ENCODE assay signal across 18 cellular contexts in genomic region chr17:81337449-81337848, GRCh38. TPM values are rescaled to one million over a fixed set of nuclear protein-coding genes. Genes with fewer than 3 reads are reported as not detected.
A peak's percentile ranks its signal among the peaks of the same experiment; 100 is the strongest.
DNase-seq lines count a peak whose midpoint lies in the region; ATAC-seq, FAIRE-seq and TF ChIP-seq lines count a peak whose summit lies in the region.
"Had no signal": no experiment of that assay in that cellular context is flagged by ENCODE, and none has a peak within 500 bp of the region (broad histone marks: within the 10 kb centered on the region; RNA-seq: fewer than 3 reads in every experiment).

No MANE protein-coding gene starts in this region.

- intact Hi-C loops in HepG2 (cut with micrococcal nuclease; ENCODE audit: unreplicated experiment) = no loop called here
- intact Hi-C loops in stomach (cut with DNase I; ENCODE audit: low total_unique reads) = loop anchor here (5.0 kb wide), 1 partner anchor 70 kb away; no protein-coding TSS in a partner anchor

- POLR2A ChIA-PET in HepG2 (lab: Yijun Ruan, JAX) = no interaction called here

- FAIRE-seq in HepG2 (lab: Jason Lieb, UNC) = no peak
- FAIRE-seq: H54 had no signal

- no TSS peak for BruUV-seq in HepG2 (replicated peaks; lab: Mats Ljungman, UMichigan)

- H3K79me2 ChIP-seq in HepG2 (ENCODE audit: insufficient read depth, low read length) = peaks cover 4% of the 10 kb centered on the region

- H3K36me3 ChIP-seq in HepG2 (replicated peaks in 1 of 2; ENCODE audit: control insufficient read depth in 1 of 2, insufficient read depth in 2 of 2, low read length in 2 of 2) = no peaks in the 10 kb centered on the region
- H3K36me3 ChIP-seq in stomach = no peaks in the 10 kb centered on the region

- no peaks in the 10 kb centered on the region for H3K9me3 Mint-ChIP-seq in progenitor cell of endocrine pancreas (ENCODE audit: low read depth)
- H3K9me3 Mint-ChIP-seq: naive thymus-derived CD4-positive, alpha-beta T cell; T-helper 1 cell treated with Interleukin-12 subunit alpha and Interleukin-12 subunit beta and Interleukin-4 antibody, amounts not matched to agents 30 μg/mL and 1 μg/mL, for 36 hours had no signal

- peaks cover 87% of the 10 kb centered on the region for H3K4me1 ChIP-seq in HepG2 (ENCODE audit: insufficient read depth, low read length)
- H3K4me1 ChIP-seq in stomach = peaks cover 53 to 78% (median 67%) of the 10 kb centered on the region in 4 donors

- TF ChIP-seq RAD21 in HepG2 (CRISPR knock-in tag; IDR thresholded peaks at IDR 0.05) = no peak

- peaks cover 49% of the 10 kb centered on the region for H3K4me1 Mint-ChIP-seq in progenitor cell of endocrine pancreas (ENCODE audit: low read depth)

- no peak overlapping the region for H3K4me3 ChIP-seq in HepG2 (replicated peaks in 1 of 3; ENCODE audit: insufficient read depth in 1 of 3, low read depth in 2 of 3, low read length in 3 of 3)
- H3K4me3 ChIP-seq in stomach = no peak overlapping the region
- H3K4me3 ChIP-seq: skin epidermis had no signal

- H3K27ac ChIP-seq in HepG2 (ENCODE audit: extremely low read length, insufficient read depth, low read length) = no peak overlapping the region
- peak overlapping the region in 4 of 5 donors; percentile 22 to 98 (median 97) for H3K27ac ChIP-seq in stomach
- H3K27ac ChIP-seq: skin epidermis had no signal

- CTCF ChIA-PET in HepG2 (lab: Yijun Ruan, JAX; ENCODE audit: low intra/inter-chr PET ratio, low total read pairs) = no interaction called here

- no peak overlapping the region for H3K4me3 Mint-ChIP-seq in progenitor cell of endocrine pancreas (ENCODE audit: low read depth)
- H3K4me3 Mint-ChIP-seq: naive thymus-derived CD4-positive, alpha-beta T cell; T-helper 1 cell treated with Interleukin-12 subunit alpha and Interleukin-12 subunit beta and Interleukin-4 antibody, amounts not matched to agents 30 μg/mL and 1 μg/mL, for 36 hours had no signal

- TF ChIP-seq CTCF in HepG2 (CRISPR knock-in tag; IDR thresholded peaks at IDR 0.05) = no peak
- TF ChIP-seq CTCF in stomach (IDR thresholded peaks at IDR 0.05) = no peak
- TF ChIP-seq CTCF in progenitor cell of endocrine pancreas (IDR thresholded peaks at IDR 0.05; ENCODE audit: unreplicated experiment) = no peak

- no peak for ATAC-seq in HepG2
- ATAC-seq in HG03565 (IDR thresholded peaks at IDR 0.05; ENCODE audit: unreplicated experiment) = no peak
- ATAC-seq: naive thymus-derived CD4-positive, alpha-beta T cell had no signal

- H3K4me2 ChIP-seq in HepG2 (ENCODE audit: low read depth, low read length) = peak overlapping the region; percentile 1; the same call in 1 of the 2 replicates

- H3K27ac Mint-ChIP-seq in progenitor cell of endocrine pancreas = no peak overlapping the region
- H3K27ac Mint-ChIP-seq: naive thymus-derived CD4-positive, alpha-beta T cell; T-helper 1 cell treated with Interleukin-12 subunit alpha and Interleukin-12 subunit beta and Interleukin-4 antibody, amounts not matched to agents 30 μg/mL and 1 μg/mL, for 36 hours had no signal

- TF ChIP-seq EP300 in HepG2 (IDR thresholded peaks at IDR 0.05; ENCODE audit: low read depth in 2 of 2, low read length in 2 of 2) (no peak), HepG2 (CRISPR knock-in tag; IDR thresholded peaks at IDR 0.05; ENCODE audit: borderline replicate concordance) (no peak), stomach (IDR thresholded peaks at IDR 0.05) (no peak)

- peaks cover 3% of the 10 kb centered on the region for H3K36me3 Mint-ChIP-seq in progenitor cell of endocrine pancreas (ENCODE audit: insufficient read depth)

- H2AFZ ChIP-seq in HepG2 (ENCODE audit: low read length) = no peak overlapping the region

- H3K9ac ChIP-seq in HepG2 (ENCODE audit: insufficient read depth, low read depth, low read length) = no peak overlapping the region

- in situ Hi-C loops in HepG2 (cut with HindIII; ENCODE audit: extremely low pct_ligation_motif_present, low pct_unique_long_range_greater_than_20kb) = no loop called here

- H3K27me3 ChIP-seq in HepG2 (ENCODE audit: control insufficient read depth in 1 of 2, insufficient read depth in 2 of 2, low read length in 2 of 2) (peaks cover 14 to 44% of the 10 kb centered on the region in 2 experiments; a peak in 4 of 5 replicates), stomach (peaks cover 0 to 32% (median 12%) of the 10 kb centered on the region in 3 donors)

- 16% methylated on average over 12 of the region's 14 CpGs for WGBS in HepG2 (ENCODE audit: low lambda C conversion rate)
- 22 to 35% (median 30%) methylated on average over 13 to 14 of the region's 14 CpGs for WGBS in stomach, 5 donors

- H4K20me1 ChIP-seq in HepG2 (ENCODE audit: insufficient read depth, low read length) = no peaks in the 10 kb centered on the region

- no peaks in the 10 kb centered on the region for H3K9me3 ChIP-seq in HepG2 (ENCODE audit: low read length)
- H3K9me3 ChIP-seq in stomach = no peaks in the 10 kb centered on the region
- H3K9me3 ChIP-seq: Caco-2 had no signal

- H3K27me3 Mint-ChIP-seq in progenitor cell of endocrine pancreas = peaks cover 4% of the 10 kb centered on the region

- DNase-seq in NCI-H1105 treated with DMSO at 0.1 percent for 48 hours (lab: John Stamatoyannopoulos, UW) (peak; percentile 11), NCI-H1105 (lab: John Stamatoyannopoulos, UW) (no peak), SK-N-DZ (ENCODE audit: low spot score) (peak; percentile 30), HepG2 (ENCODE audit: low spot score) (no peak), stomach (peak; percentile 81), GOT3 (lab: John Stamatoyannopoulos, UW) (no peak), progenitor cell of endocrine pancreas (ENCODE audit: low spot score, unreplicated experiment) (no peak)
- DNase-seq: activated CD4-positive, alpha-beta T cell treated with anti-CD3 and anti-CD28 coated beads for 4 hours; activated T-cell treated with anti-CD3 and anti-CD28 coated beads, Interleukin-2, amount 50 U/mL, for 48 hours; anterior cingulate cortex; Caco-2; Karpas-422; naive thymus-derived CD4-positive, alpha-beta T cell; NCI-H2029 had no signal

- TF ChIP-seq POLR2A in HepG2 (IDR thresholded peaks at IDR 0.05; ENCODE audit: insufficient read depth in 1 of 2, low read depth in 2 of 2, low read length in 2 of 2) (no peak), stomach (IDR thresholded peaks at IDR 0.05) (no peak)

RNA-seq across cellular contexts. Expression of gene SLC38A10, which starts 42.3 kb away (rescaled TPM):
- polyA plus RNA-seq in SK-N-DZ (2014; cell fraction: cytosol; rRNA removed) = 37.0 and 51.8 TPM in 2 replicates
- polyA plus RNA-seq in SK-N-DZ (2014; cell fraction: nucleus; rRNA removed) = 68.3 and 105 TPM in 2 replicates
- 23.0 and 55.8 TPM in 2 replicates for total RNA-seq in HepG2 (2016; rRNA removed; fragmentation: Illumina TruSeq; extraction: Trizol)
- 18.5 and 23.3 TPM in 2 replicates for total RNA-seq in HepG2 (2016; cell fraction: cytosol; rRNA removed; fragmentation: Illumina TruSeq; extraction: Trizol; ENCODE audit: low read depth)
- total RNA-seq in HepG2 (2016; cell fraction: insoluble cytoplasmic fraction; rRNA removed; fragmentation: Illumina TruSeq; extraction: Trizol) = 19.1 and 55.8 TPM in 2 replicates
- 18.8 and 20.0 TPM in 2 replicates for total RNA-seq in HepG2 (2016; cell fraction: membrane; rRNA removed; fragmentation: Illumina TruSeq; extraction: Trizol)
- total RNA-seq in HepG2 (2016; cell fraction: nucleus; rRNA removed; fragmentation: Illumina TruSeq; extraction: Trizol) = 52.6 and 64.0 TPM in 2 replicates
- polyA plus RNA-seq in HepG2 (2011; rRNA removed) = 23.4 and 33.6 TPM in 2 replicates
- 20.1 and 34.6 TPM in 2 replicates for polyA plus RNA-seq in HepG2 (2011; cell fraction: cytosol; rRNA removed)
- 63.4 and 88.4 TPM in 2 replicates for polyA plus RNA-seq in HepG2 (2011; cell fraction: nucleus; rRNA removed)
- polyA plus RNA-seq in HepG2 (2012) = 22.8 and 28.0 TPM in 2 replicates
- 5.7 and 7.1 TPM in 2 replicates for polyA plus RNA-seq in HepG2 (2016; cell fraction: cytosol; fragmentation: Illumina TruSeq; extraction: Trizol; ENCODE audit: low read depth)
- polyA plus RNA-seq in HepG2 (2016; cell fraction: insoluble cytoplasmic fraction; fragmentation: Illumina TruSeq; extraction: Trizol; ENCODE audit: low read depth) = 19.7 and 23.4 TPM in 2 replicates
- 10.4 and 11.4 TPM in 2 replicates for polyA plus RNA-seq in HepG2 (2016; cell fraction: membrane; fragmentation: Illumina TruSeq; extraction: Trizol; ENCODE audit: low read depth)
- 123 and 129 TPM in 2 replicates for polyA plus RNA-seq in HepG2 (2016; cell fraction: nucleus; fragmentation: Illumina TruSeq; extraction: Trizol; ENCODE audit: insufficient read depth, low read depth)
- polyA minus RNA-seq in HepG2 (2011; rRNA and poly(A)+ RNA removed; ENCODE audit: low replicate concordance) = 53.9 and 165 TPM in 2 replicates
- 62.7 and 77.3 TPM in 2 replicates for polyA minus RNA-seq in HepG2 (2011; cell fraction: cytosol; rRNA and poly(A)+ RNA removed)
- 25.7 and 27.8 TPM in 2 replicates for polyA minus RNA-seq in HepG2 (2011; cell fraction: nucleus; rRNA and poly(A)+ RNA removed)
- 100 to 1,000 TPM in 2 of 5 donors, 10 to 100 TPM in 3; 27.4 to 140 (median 82.6) TPM for total RNA-seq in stomach
- polyA plus RNA-seq in stomach = 10 to 100 TPM; 18.6 to 78.1 (median 56.4) TPM
- 128 and 130 TPM in 2 replicates for total RNA-seq in progenitor cell of endocrine pancreas

RNA-seq across cellular contexts. Expression of gene BAHCC1, which starts 57.8 kb away (rescaled TPM):
- 6.6 and 15.1 TPM in 2 replicates for polyA plus RNA-seq in SK-N-DZ (2014; cell fraction: cytosol; rRNA removed)
- 33.7 and 55.3 TPM in 2 replicates for polyA plus RNA-seq in SK-N-DZ (2014; cell fraction: nucleus; rRNA removed)
- 0.94 and 1.7 TPM in 2 replicates for total RNA-seq in HepG2 (2016; rRNA removed; fragmentation: Illumina TruSeq; extraction: Trizol)
- total RNA-seq in HepG2 (2016; cell fraction: cytosol; rRNA removed; fragmentation: Illumina TruSeq; extraction: Trizol; ENCODE audit: low read depth) = 1.4 and 1.8 TPM in 2 replicates
- 1.2 and 1.8 TPM in 2 replicates for total RNA-seq in HepG2 (2016; cell fraction: insoluble cytoplasmic fraction; rRNA removed; fragmentation: Illumina TruSeq; extraction: Trizol)
- 1.2 and 1.9 TPM in 2 replicates for total RNA-seq in HepG2 (2016; cell fraction: membrane; rRNA removed; fragmentation: Illumina TruSeq; extraction: Trizol)
- 2.8 and 3.9 TPM in 2 replicates for total RNA-seq in HepG2 (2016; cell fraction: nucleus; rRNA removed; fragmentation: Illumina TruSeq; extraction: Trizol)
- polyA plus RNA-seq in HepG2 (2011; rRNA removed) = 1.4 TPM in 2 replicates
- 0.42 and 0.64 TPM in 2 replicates for polyA plus RNA-seq in HepG2 (2011; cell fraction: cytosol; rRNA removed)
- 15.9 and 22.2 TPM in 2 replicates for polyA plus RNA-seq in HepG2 (2011; cell fraction: nucleus; rRNA removed)
- 1.8 and 2.5 TPM in 2 replicates for polyA plus RNA-seq in HepG2 (2012)
- 1.1 and 1.4 TPM in 2 replicates for polyA plus RNA-seq in HepG2 (2016; cell fraction: cytosol; fragmentation: Illumina TruSeq; extraction: Trizol; ENCODE audit: low read depth)
- 1.3 and 1.9 TPM in 2 replicates for polyA plus RNA-seq in HepG2 (2016; cell fraction: insoluble cytoplasmic fraction; fragmentation: Illumina TruSeq; extraction: Trizol; ENCODE audit: low read depth)
- polyA plus RNA-seq in HepG2 (2016; cell fraction: membrane; fragmentation: Illumina TruSeq; extraction: Trizol; ENCODE audit: low read depth) = 1.9 and 2.3 TPM in 2 replicates
- 9.5 and 11.0 TPM in 2 replicates for polyA plus RNA-seq in HepG2 (2016; cell fraction: nucleus; fragmentation: Illumina TruSeq; extraction: Trizol; ENCODE audit: insufficient read depth, low read depth)
- polyA minus RNA-seq in HepG2 (2011; rRNA and poly(A)+ RNA removed; ENCODE audit: low replicate concordance) = 1.7 and 5.4 TPM in 2 replicates
- polyA minus RNA-seq in HepG2 (2011; cell fraction: cytosol; rRNA and poly(A)+ RNA removed) = 1.1 and 1.9 TPM in 2 replicates
- 5.5 and 5.9 TPM in 2 replicates for polyA minus RNA-seq in HepG2 (2011; cell fraction: nucleus; rRNA and poly(A)+ RNA removed)
- total RNA-seq in stomach = 10 to 100 TPM in 4 of 5 donors, 1 to 10 TPM in 1; 8.6 to 56.2 (median 15.2) TPM
- 1 to 10 TPM; 4.9 to 6.6 (median 5.1) TPM for polyA plus RNA-seq in stomach
- 36.9 and 40.5 TPM in 2 replicates for total RNA-seq in progenitor cell of endocrine pancreas
- polyA plus RNA-seq: naive thymus-derived CD4-positive, alpha-beta T cell had no signal

Comparison
In these comparisons a context has a peak if more than half of its experiments do, and no peak if none do; other contexts are left out.
1. DNase-seq: peak in NCI-H1105 treated with DMSO at 0.1 percent for 48 hours (single experiment), SK-N-DZ (single experiment) and stomach (single experiment); none in NCI-H1105 (single experiment), HepG2 (single experiment), GOT3 (single experiment) and progenitor cell of endocrine pancreas (single experiment).